Comparison of ENCODE assay signal across 9 cellular contexts in the genomic region with DNA sequence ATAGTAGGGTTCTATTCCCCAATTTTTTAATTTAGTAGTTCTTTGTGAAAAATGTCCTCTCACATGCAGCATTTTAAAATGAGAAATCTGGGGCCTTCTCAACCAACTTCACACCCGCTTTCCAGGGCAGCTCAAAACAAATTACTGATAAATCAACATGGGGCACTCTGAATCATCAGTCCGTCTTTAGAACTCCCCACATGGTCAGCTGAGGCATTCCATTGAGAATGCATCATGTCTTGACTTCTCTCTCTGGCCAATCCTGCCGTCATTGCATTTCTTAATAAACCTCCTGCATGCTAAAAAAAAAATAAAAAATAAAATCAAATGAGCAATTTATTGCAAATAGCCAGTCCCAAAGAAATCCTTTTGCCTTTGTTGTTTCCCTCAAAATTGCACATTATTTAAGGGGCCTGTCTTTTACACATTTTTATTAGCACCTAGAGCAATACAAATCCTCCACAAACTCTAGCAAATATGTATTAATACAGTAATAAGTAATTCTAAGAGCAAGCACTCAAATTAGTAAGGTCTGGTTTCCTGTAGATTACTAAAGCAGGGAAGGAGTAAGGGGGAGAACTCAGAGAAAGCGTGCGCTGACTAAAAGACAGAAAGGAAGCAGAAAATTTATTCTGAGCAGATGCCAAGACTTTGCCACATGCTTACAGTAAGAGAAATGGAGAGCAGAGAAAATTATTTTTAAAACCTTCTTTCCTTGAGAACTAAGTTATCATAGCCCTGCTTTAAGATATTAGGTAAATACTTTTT.
DNase-seq lines count a peak whose midpoint lies in the region; ATAC-seq and TF ChIP-seq lines count a peak whose summit lies in the region.
"Had no signal": no experiment of that assay in that cellular context is flagged by ENCODE, and none has a peak within 500 bp of the region (broad histone marks: within the 10 kb centered on the region; RNA-seq: fewer than 3 reads in every experiment).

No MANE protein-coding gene starts in this region.

- no peak for DNase-seq in natural killer cell treated with Interleukin-12 subunit alpha and Interleukin-12 subunit beta and Interleukin-15 and Interleukin-18, amount 100 ng/mL, for 72 hours (ENCODE audit: low spot score)
- no peak for DNase-seq in natural killer cell
- DNase-seq in iris pigment epithelial cell (ENCODE audit: low read depth), result peak; percentile 98
- no peak for DNase-seq in Caco-2
- DNase-seq in central memory CD4-positive, alpha-beta T cell, result no peak
- DNase-seq in NCI-H1417 (lab: John Stamatoyannopoulos, UW), result no peak
- DNase-seq: stimulated activated naive B cell treated with anti-CD40 and anti-IgM and Interleukin-4, amounts not matched to agents 10 μg/mL and 1 μg/mL and 100 μg/mL, for 72 hours had no signal

- POLR2A ChIA-PET in Caco-2 (lab: Charles Lee), result no interaction called here

- TF ChIP-seq CTCF in natural killer cell (IDR thresholded peaks at IDR 0.05), result no peak
- no peak for TF ChIP-seq CTCF in Caco-2 (IDR thresholded peaks at IDR 0.05; ENCODE audit: insufficient read depth in 1 of 2, low read depth in 1 of 2, low read length in 1 of 2, severe bottlenecking in 1 of 2, unreplicated experiment in 1 of 2)

- no peaks in the 10 kb centered on the region for H3K27me3 Mint-ChIP-seq in natural killer cell treated with Interleukin-12 subunit alpha and Interleukin-12 subunit beta and Interleukin-15 and Interleukin-18, amount 100 ng/mL, for 72 hours
- H3K27me3 Mint-ChIP-seq in natural killer cell (ENCODE audit: low read depth in 2 of 2) (no peaks in the 10 kb centered on the region), Caco-2 (ENCODE audit: insufficient read depth, unreplicated experiment) (no peaks in the 10 kb centered on the region)
- no peaks in the 10 kb centered on the region for H3K27me3 Mint-ChIP-seq in activated naive CD8-positive, alpha-beta T cell

- no peaks in the 10 kb centered on the region for H3K4me1 ChIP-seq in Caco-2

- H3K9me3 Mint-ChIP-seq in natural killer cell treated with Interleukin-12 subunit alpha and Interleukin-12 subunit beta and Interleukin-15 and Interleukin-18, amount 100 ng/mL, for 72 hours, result peaks cover 3% of the 10 kb centered on the region
- H3K9me3 Mint-ChIP-seq in natural killer cell (no peaks in the 10 kb centered on the region), Caco-2 (ENCODE audit: unreplicated experiment) (no peaks in the 10 kb centered on the region)
- H3K9me3 Mint-ChIP-seq in activated naive CD8-positive, alpha-beta T cell (ENCODE audit: low read depth), result no peaks in the 10 kb centered on the region
- H3K9me3 Mint-ChIP-seq: stimulated activated naive B cell treated with anti-CD40 and anti-IgM and Interleukin-4, amounts not matched to agents 10 μg/mL and 1 μg/mL and 100 μg/mL, for 72 hours had no signal

- H3K4me3 Mint-ChIP-seq in natural killer cell treated with Interleukin-12 subunit alpha and Interleukin-12 subunit beta and Interleukin-15 and Interleukin-18, amount 100 ng/mL, for 72 hours, result peak overlapping the region; percentile 75
- no peak overlapping the region for H3K4me3 Mint-ChIP-seq in natural killer cell
- H3K4me3 Mint-ChIP-seq in activated naive CD8-positive, alpha-beta T cell, result peak overlapping the region; percentile 35
- H3K4me3 Mint-ChIP-seq in Caco-2 (ENCODE audit: unreplicated experiment), result no peak overlapping the region
- H3K4me3 Mint-ChIP-seq: stimulated activated naive B cell treated with anti-CD40 and anti-IgM and Interleukin-4, amounts not matched to agents 10 μg/mL and 1 μg/mL and 100 μg/mL, for 72 hours had no signal

- no peaks in the 10 kb centered on the region for H3K36me3 ChIP-seq in Caco-2 (ENCODE audit: control insufficient read depth, insufficient read depth, low read length)

- H3K9me3 ChIP-seq in Caco-2, result no peaks in the 10 kb centered on the region

- H3K4me1 Mint-ChIP-seq in natural killer cell treated with Interleukin-12 subunit alpha and Interleukin-12 subunit beta and Interleukin-15 and Interleukin-18, amount 100 ng/mL, for 72 hours (ENCODE audit: low read depth in 2 of 2), result peaks cover 62 to 80% of the 10 kb centered on the region in 2 donors
- H3K4me1 Mint-ChIP-seq in natural killer cell (peaks cover 64 to 72% of the 10 kb centered on the region in 2 donors), Caco-2 (ENCODE audit: low read depth, unreplicated experiment) (no peaks in the 10 kb centered on the region)
- H3K4me1 Mint-ChIP-seq in activated naive CD8-positive, alpha-beta T cell (ENCODE audit: low read depth), result peaks cover 61% of the 10 kb centered on the region

- no peaks in the 10 kb centered on the region for H3K27me3 ChIP-seq in Caco-2 (replicated peaks; ENCODE audit: control insufficient read depth, insufficient read depth, low read length)

- H3K4me3 ChIP-seq in Caco-2 (ENCODE audit: low read depth, low read length), result no peak overlapping the region

- H3K36me3 Mint-ChIP-seq in natural killer cell treated with Interleukin-12 subunit alpha and Interleukin-12 subunit beta and Interleukin-15 and Interleukin-18, amount 100 ng/mL, for 72 hours, result no peaks in the 10 kb centered on the region
- H3K36me3 Mint-ChIP-seq in natural killer cell (no peaks in the 10 kb centered on the region), Caco-2 (ENCODE audit: insufficient read depth, unreplicated experiment) (no peaks in the 10 kb centered on the region)
- H3K36me3 Mint-ChIP-seq in activated naive CD8-positive, alpha-beta T cell, result peaks cover 8% of the 10 kb centered on the region
- H3K36me3 Mint-ChIP-seq: stimulated activated naive B cell treated with anti-CD40 and anti-IgM and Interleukin-4, amounts not matched to agents 10 μg/mL and 1 μg/mL and 100 μg/mL, for 72 hours had no signal

- intact Hi-C loops in natural killer cell (cut with micrococcal nuclease) (no loop called here), Caco-2 (cut with micrococcal nuclease; ENCODE audit: unreplicated experiment) (no loop called here)

- peak in 1 of 2 donors; percentile 66 for ATAC-seq in natural killer cell treated with Interleukin-12 subunit alpha and Interleukin-12 subunit beta and Interleukin-15 and Interleukin-18, amount 100 ng/mL, for 72 hours
- ATAC-seq in natural killer cell (no peak), HG03095 (IDR thresholded peaks at IDR 0.05; ENCODE audit: unreplicated experiment) (peak; percentile 47)

- CTCF ChIA-PET in Caco-2 (lab: Charles Lee), result no interaction called here

- BruUV-seq in Caco-2 (replicated peaks; lab: Mats Ljungman, UMichigan), result no TSS peak

- peak overlapping the region; percentile 85 for H3K27ac Mint-ChIP-seq in natural killer cell treated with Interleukin-12 subunit alpha and Interleukin-12 subunit beta and Interleukin-15 and Interleukin-18, amount 100 ng/mL, for 72 hours
- H3K27ac Mint-ChIP-seq in natural killer cell (no peak overlapping the region), Caco-2 (ENCODE audit: unreplicated experiment) (no peak overlapping the region)
- H3K27ac Mint-ChIP-seq in activated naive CD8-positive, alpha-beta T cell, result peak overlapping the region; percentile 73
- H3K27ac Mint-ChIP-seq: stimulated activated naive B cell treated with anti-CD40 and anti-IgM and Interleukin-4, amounts not matched to agents 10 μg/mL and 1 μg/mL and 100 μg/mL, for 72 hours had no signal

Comparison
In these comparisons a context has a peak if more than half of its experiments do, and no peak if none do; other contexts are left out.
1. H3K27ac Mint-ChIP-seq: peak in natural killer cell treated with Interleukin-12 subunit alpha and Interleukin-12 subunit beta and Interleukin-15 and Interleukin-18, amount 100 ng/mL, for 72 hours (2 of 2) and activated naive CD8-positive, alpha-beta T cell (single experiment); none in natural killer cell (0 of 2) and Caco-2 (single experiment).
2. H3K4me3 Mint-ChIP-seq: peak in natural killer cell treated with Interleukin-12 subunit alpha and Interleukin-12 subunit beta and Interleukin-15 and Interleukin-18, amount 100 ng/mL, for 72 hours (single experiment) and activated naive CD8-positive, alpha-beta T cell (single experiment); none in natural killer cell (single experiment) and Caco-2 (single experiment).